25 cellular contexts compared by ENCODE assay signal in the genomic region with DNA sequence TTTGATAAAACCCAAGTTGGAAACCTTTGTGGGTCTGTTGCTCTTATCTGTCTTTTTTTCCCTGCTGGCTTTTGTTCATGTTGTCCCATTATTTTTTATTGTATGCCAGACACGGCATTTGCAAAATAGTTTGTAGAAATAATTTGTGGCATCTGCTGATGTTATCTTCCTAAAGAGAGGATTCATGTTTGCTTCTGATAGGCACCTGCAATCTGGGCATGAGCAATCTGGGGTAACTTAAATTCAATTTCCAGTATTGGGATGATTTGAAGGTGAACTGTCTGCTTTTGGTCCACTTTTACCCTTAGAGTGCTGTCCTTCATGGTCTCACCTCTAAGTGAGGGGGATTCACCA.
"Had no signal": no experiment of that assay in that cellular context is flagged by ENCODE, and none has a peak within 500 bp of the region (broad histone marks: within the 10 kb centered on the region; RNA-seq: fewer than 3 reads in every experiment).

No MANE protein-coding gene starts in this region.

- H3K36me3 Mint-ChIP-seq: natural killer cell, neural progenitor cell had no signal

- H3K4me3 Mint-ChIP-seq: natural killer cell; nephron; neural progenitor cell; stimulated activated memory B cell treated with anti-CD40 and anti-IgM and Interleukin-4, amounts not matched to agents 10 μg/mL and 1 μg/mL and 100 μg/mL, for 72 hours; stimulated activated naive CD8-positive, alpha-beta T cell treated with anti-CD3 and anti-CD28 coated beads, Interleukin-15, amount 100 ng/mL, for 72 hours; type B pancreatic cell had no signal

- H3K4me1 Mint-ChIP-seq: natural killer cell had no signal

- DNase-seq: natural killer cell; occipital lobe; ovary; psoas muscle; right cardiac atrium; right lobe of liver; sigmoid colon; small intestine; stimulated activated CD4-positive, alpha-beta T cell treated with anti-CD3 and anti-CD28 coated beads, Interleukin-15, amount 100 ng/mL, for 24 hours; stimulated activated CD4-positive, alpha-beta T cell treated with anti-CD3 and anti-CD28 coated beads, Interleukin-2, amount 100 ng/mL, for 24 hours; stimulated activated CD4-positive, alpha-beta T cell treated with anti-CD3 and anti-CD28 coated beads, Interleukin-4, amount 100 ng/mL, for 1 hour; stimulated activated CD4-positive, alpha-beta T cell treated with anti-CD3 and anti-CD28 coated beads, Interleukin-4, amount 100 ng/mL, for 4 hours; stimulated activated CD8-positive, alpha-beta memory T cell treated with anti-CD3 and anti-CD28 coated beads, Interleukin-4, amount 100 ng/mL, for 48 hours; stimulated activated naive CD4-positive, alpha-beta T cell; stimulated activated naive CD8-positive, alpha-beta T cell treated with anti-CD3 and anti-CD28 coated beads, Interleukin-15, amount 100 ng/mL, for 72 hours; stimulated activated naive CD8-positive, alpha-beta T cell treated with anti-CD3 and anti-CD28 coated beads, Interleukin-15, Interleukin-2, amounts not matched to agents 100 U/mL and 50 U/mL, for 24 hours; substantia nigra; testis; tibial artery; transverse colon had no signal

- ATAC-seq: natural killer cell; psoas muscle; right cardiac atrium; right lobe of liver; stimulated activated memory B cell treated with anti-CD40 and anti-IgM and Interleukin-4, amounts not matched to agents 10 μg/mL and 1 μg/mL and 100 μg/mL, for 72 hours; stimulated activated naive CD8-positive, alpha-beta T cell treated with anti-CD3 and anti-CD28 coated beads, Interleukin-15, amount 100 ng/mL, for 72 hours; stimulated activated naive CD8-positive, alpha-beta T cell treated with anti-CD3 and anti-CD28 coated beads, Interleukin-15, Interleukin-2, amounts not matched to agents 100 U/mL and 50 U/mL, for 24 hours had no signal

- H3K27ac Mint-ChIP-seq: natural killer cell; nephron; progenitor cell of endocrine pancreas; stimulated activated naive CD8-positive, alpha-beta T cell treated with anti-CD3 and anti-CD28 coated beads, Interleukin-15, amount 100 ng/mL, for 72 hours; type B pancreatic cell had no signal
